26 cellular contexts compared by ENCODE assay signal in the genomic region with DNA sequence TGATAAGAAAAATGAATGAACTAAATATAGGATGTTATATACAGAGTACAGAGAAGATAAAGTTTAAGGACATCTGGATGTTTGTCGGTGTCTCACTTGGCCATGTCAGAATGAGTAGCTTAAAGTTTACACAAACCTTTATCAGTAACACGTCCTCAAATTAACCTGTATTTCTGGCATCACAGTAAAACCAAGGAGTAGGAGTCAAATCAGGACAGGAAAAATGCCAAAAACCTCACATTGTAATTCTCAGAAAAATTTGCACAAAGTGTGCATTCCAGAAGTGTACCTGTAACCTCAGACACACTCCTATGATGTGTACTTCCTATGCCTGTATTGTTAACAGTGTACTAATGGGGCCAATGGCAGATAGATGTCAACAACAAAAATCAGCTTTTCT.
DNase-seq lines count a peak whose midpoint lies in the region; ATAC-seq, FAIRE-seq and TF ChIP-seq lines count a peak whose summit lies in the region.
"Had no signal": no experiment of that assay in that cellular context is flagged by ENCODE, and none has a peak within 500 bp of the region (broad histone marks: within the 10 kb centered on the region; RNA-seq: fewer than 3 reads in every experiment).

No MANE protein-coding gene starts in this region.

- no TSS peak for BruUV-seq in mammary epithelial cell (replicated peaks; lab: Mats Ljungman, UMichigan)
- no TSS peak for BruUV-seq in MCF 10A (replicated peaks; lab: Mats Ljungman, UMichigan)

- in situ Hi-C loops in mammary epithelial cell (cut with MboI; ENCODE audit: low sequenced_read_pairs in 2 of 2) (no loop called here), brain microvascular endothelial cell (cut with HindIII; ENCODE audit: low pct_ligation_motif_present, low sequenced_read_pairs) (no loop called here)

- no peaks in the 10 kb centered on the region for H3K36me3 ChIP-seq in mammary epithelial cell (ENCODE audit: insufficient read depth, low read length)
- no peaks in the 10 kb centered on the region for H3K36me3 ChIP-seq in brain microvascular endothelial cell (replicated peaks)
- no peaks in the 10 kb centered on the region for H3K36me3 ChIP-seq in mesenchymal stem cell (ENCODE audit: control insufficient read depth in 1 of 2, insufficient read depth in 2 of 2, low read depth in 1 of 2, low read length in 2 of 2)
- H3K36me3 ChIP-seq in GM23338 (ENCODE audit: insufficient read depth): no peaks in the 10 kb centered on the region
- no peaks in the 10 kb centered on the region for H3K36me3 ChIP-seq in small intestine (ENCODE audit: control insufficient read depth in 2 of 2, insufficient read depth in 2 of 2, low read length in 2 of 2)
- H3K36me3 ChIP-seq: BE2C had no signal

- peak overlapping the region; percentile 54 for H2AFZ ChIP-seq in mammary epithelial cell (ENCODE audit: low read depth, low read length)
- H2AFZ ChIP-seq in mesenchymal stem cell (ENCODE audit: low read depth, low read length): no peak overlapping the region
- no peak overlapping the region for H2AFZ ChIP-seq in GM23338
- H2AFZ ChIP-seq: PC-9 had no signal

- H3K4me1 Mint-ChIP-seq in MCF 10A (ENCODE audit: insufficient read depth, unreplicated experiment): no peaks in the 10 kb centered on the region
- no peaks in the 10 kb centered on the region for H3K4me1 Mint-ChIP-seq in GM23338
- H3K4me1 Mint-ChIP-seq: CD14-positive monocyte; CD8-positive, alpha-beta memory T cell had no signal

- no peak overlapping the region for H3K4me3 ChIP-seq in mammary epithelial cell (replicated peaks in 1 of 3; ENCODE audit: insufficient read depth in 1 of 3, low read depth in 2 of 3, low read length in 3 of 3)
- H3K4me3 ChIP-seq in brain microvascular endothelial cell (ENCODE audit: low read depth, low read length): no peak overlapping the region
- no peak overlapping the region for H3K4me3 ChIP-seq in mesenchymal stem cell (ENCODE audit: insufficient read depth in 1 of 2, low read depth in 1 of 2, low read length in 2 of 2)
- H3K4me3 ChIP-seq in GM23338: no peak overlapping the region
- no peak overlapping the region for H3K4me3 ChIP-seq in small intestine (ENCODE audit: low read depth in 1 of 2, low read length in 2 of 2)
- H3K4me3 ChIP-seq: PC-9 had no signal

- H3K27me3 ChIP-seq in mammary epithelial cell (ENCODE audit: insufficient read depth, low read length): no peaks in the 10 kb centered on the region
- no peaks in the 10 kb centered on the region for H3K27me3 ChIP-seq in brain microvascular endothelial cell (replicated peaks)
- no peaks in the 10 kb centered on the region for H3K27me3 ChIP-seq in mesenchymal stem cell (ENCODE audit: control insufficient read depth in 1 of 2, insufficient read depth in 1 of 2, low read length in 2 of 2)
- H3K27me3 ChIP-seq in GM23338 (ENCODE audit: insufficient read depth): no peaks in the 10 kb centered on the region
- H3K27me3 ChIP-seq in small intestine (ENCODE audit: control insufficient read depth in 2 of 2, insufficient read depth in 2 of 2, low read length in 2 of 2): no peaks in the 10 kb centered on the region
- H3K27me3 ChIP-seq: BE2C had no signal

- H3K4me3 Mint-ChIP-seq in MCF 10A (ENCODE audit: unreplicated experiment) (no peak overlapping the region), GM23338 (no peak overlapping the region)
- H3K4me3 Mint-ChIP-seq: CD14-positive monocyte; CD8-positive, alpha-beta memory T cell had no signal

- H3K23ac ChIP-seq in mesenchymal stem cell (ENCODE audit: low read length in 2 of 2): no peak overlapping the region

- H3K79me2 ChIP-seq in mammary epithelial cell (ENCODE audit: insufficient read depth, low read length): no peaks in the 10 kb centered on the region
- no peaks in the 10 kb centered on the region for H3K79me2 ChIP-seq in GM23338 (replicated peaks; ENCODE audit: insufficient read depth)

- WGBS in mammary epithelial cell (ENCODE audit: low coverage, missing lambda C conversion rate): 28% methylated on average over 2 of the region's 2 CpGs
- 69% methylated on average over 2 of the region's 2 CpGs for WGBS in mesenchymal stem cell
- WGBS in small intestine, 3 donors: 44 to 58% (median 53%) methylated on average over 2 of the region's 2 CpGs

- ATAC-seq in GM23338: no peak
- ATAC-seq: HepG2 had no signal

- H3K4me2 ChIP-seq in mammary epithelial cell (ENCODE audit: insufficient read depth, low read depth, low read length) (peak overlapping the region; percentile 57), mesenchymal stem cell (ENCODE audit: low read length, poor library complexity, severe bottlenecking) (no peak overlapping the region), GM23338 (no peak overlapping the region)
- H3K4me2 ChIP-seq: PC-9 had no signal

- no peak overlapping the region for H2AK5ac ChIP-seq in mesenchymal stem cell (ENCODE audit: low read length, severe bottlenecking)

- POLR2A ChIA-PET in MCF 10A (lab: Yijun Ruan, JAX): interaction anchor here (0.9 kb wide), 1 partner anchor 56 kb away, joined by 3 read pairs; no protein-coding TSS in a partner anchor

- no peak overlapping the region for H2BK5ac ChIP-seq in mesenchymal stem cell (ENCODE audit: low read depth, low read length, poor library complexity, severe bottlenecking)

- CTCF ChIA-PET in mammary epithelial cell (lab: Charles Lee; ENCODE audit: low non-redundant PET) (no interaction called here), MCF 10A (lab: Yijun Ruan, JAX) (no interaction called here)

- H4K91ac ChIP-seq in mesenchymal stem cell (ENCODE audit: low read length): no peak overlapping the region

- intact Hi-C loops in mammary epithelial cell (cut with micrococcal nuclease): loop anchor here (2.0 to 10.0 kb wide), 3 partner anchors 53 to 511 kb away; a partner anchor contains a TSS
- intact Hi-C loops in MCF 10A (cut with micrococcal nuclease): no loop called here

- H4K20me1 ChIP-seq in mammary epithelial cell (ENCODE audit: insufficient read depth, low read length) (no peaks in the 10 kb centered on the region), GM23338 (replicated peaks; ENCODE audit: insufficient read depth) (no peaks in the 10 kb centered on the region)

- H3F3A ChIP-seq in GM23338 (replicated peaks; ENCODE audit: low read depth): no peaks in the 10 kb centered on the region

- TF ChIP-seq CTCF in mammary epithelial cell (conservative IDR thresholded peaks at IDR 0.05 in 1 of 2, IDR thresholded peaks at IDR 0.05 in 1 of 2; ENCODE audit: extremely low read depth in 1 of 2, insufficient read depth in 1 of 2, low read depth in 1 of 2, low read length in 2 of 2) (no peak), MCF 10A (IDR thresholded peaks at IDR 0.05; ENCODE audit: unreplicated experiment) (no peak), brain microvascular endothelial cell (IDR thresholded peaks at IDR 0.05; ENCODE audit: low read depth, low read length, missing control alignments) (no peak), GM23338 (conservative IDR thresholded peaks at IDR 0.05; ENCODE audit: low read depth in 2 of 2) (no peak)

- H3K27ac Mint-ChIP-seq in MCF 10A (ENCODE audit: low read depth, unreplicated experiment) (no peak overlapping the region), GM23338 (no peak overlapping the region)
- H3K27ac Mint-ChIP-seq: CD14-positive monocyte; CD8-positive, alpha-beta memory T cell had no signal

- dilution Hi-C loops in mammary epithelial cell (cut with HindIII; ENCODE audit: low sequenced_read_pairs): no loop called here

- H3K9me3 ChIP-seq in mammary epithelial cell (replicated peaks; ENCODE audit: insufficient read depth, low read length) (peaks cover 2% of the 10 kb centered on the region), mesenchymal stem cell (ENCODE audit: control insufficient read depth, low read length) (peaks cover 14% of the 10 kb centered on the region), small intestine (ENCODE audit: control insufficient read depth, low read depth) (no peaks in the 10 kb centered on the region)
- H3K9me3 ChIP-seq: BE2C had no signal

- no peak overlapping the region for H2BK12ac ChIP-seq in mesenchymal stem cell (ENCODE audit: low read length in 2 of 2)

- H2BK120ac ChIP-seq in mesenchymal stem cell (ENCODE audit: low read depth, low read length): no peak overlapping the region

- H4K8ac ChIP-seq in mesenchymal stem cell (ENCODE audit: low read length): no peak overlapping the region

- H2BK15ac ChIP-seq in mesenchymal stem cell (ENCODE audit: low read depth, poor library complexity, severe bottlenecking): no peak overlapping the region

- H3K9me2 ChIP-seq in GM23338 (ENCODE audit: insufficient read depth): 0 out of 2 replicates have a peak, but pooled peaks cover 2% of the 10 kb centered on the region

- no peaks in the 10 kb centered on the region for H3K27me3 Mint-ChIP-seq in MCF 10A (ENCODE audit: insufficient read depth, unreplicated experiment)
- no peaks in the 10 kb centered on the region for H3K27me3 Mint-ChIP-seq in GM23338 (ENCODE audit: insufficient read depth, low read depth, poor library complexity)
- H3K27me3 Mint-ChIP-seq: CD8-positive, alpha-beta memory T cell had no signal

- FAIRE-seq in small intestine (lab: Jason Lieb, UNC): no peak
- FAIRE-seq: GM12892, HepG2 had no signal

- no peaks in the 10 kb centered on the region for H3K79me1 ChIP-seq in mesenchymal stem cell (replicated peaks; ENCODE audit: low read length, poor library complexity, severe bottlenecking)

- no peak overlapping the region for H3K18ac ChIP-seq in mesenchymal stem cell (ENCODE audit: low read depth in 1 of 2, low read length in 2 of 2)

- DNase-seq in mammary epithelial cell: no peak
- DNase-seq in MCF 10A (ENCODE audit: unreplicated experiment): no peak
- no peak for DNase-seq in brain microvascular endothelial cell
- DNase-seq in mesenchymal stem cell: no peak
- no peak for DNase-seq in activated T-cell treated with anti-CD3 and anti-CD28 coated beads for 4 hours
- no peak for DNase-seq in GM23338 (ENCODE audit: low spot score)
- DNase-seq in small intestine: no peak
- DNase-seq: ACHN; BE2C; CD8-positive, alpha-beta memory T cell; DMS 273 treated with DMSO at 0.1 percent for 48 hours; DMS79 treated with DMSO at 0.1 percent for 48 hours; GF-D8; Kasumi-1; MV-4-11; NCI-H1105; NCI-H1436 treated with DMSO at 0.1 percent for 48 hours; NCI-H187 treated with DMSO at 0.1 percent for 48 hours; NCI-H2171 treated with DMSO at 0.1 percent for 48 hours; NK-92 treated with Interleukin-12 subunit alpha and Interleukin-12 subunit beta, amount 100 ng/mL, for 24 hours; PC-9; Right ventricle myocardium superior had no signal

- no peak overlapping the region for H3K4ac ChIP-seq in mesenchymal stem cell (ENCODE audit: low read depth in 1 of 2, low read length in 2 of 2)

- H3K9ac ChIP-seq in mammary epithelial cell (ENCODE audit: insufficient read depth, low read length) (peak overlapping the region; percentile 53), mesenchymal stem cell (ENCODE audit: low read length) (peak overlapping the region; percentile 65)

- H3K27ac ChIP-seq in mammary epithelial cell (ENCODE audit: insufficient read depth, low read depth, low read length) (peak overlapping the region; percentile 97), brain microvascular endothelial cell (peak overlapping the region; percentile 80), mesenchymal stem cell (ENCODE audit: low read length, poor library complexity, severe bottlenecking) (no peak overlapping the region), GM23338 (ENCODE audit: low read depth) (no peak overlapping the region), small intestine (ENCODE audit: low read depth in 1 of 2, low read length in 1 of 2) (no peak overlapping the region)
- H3K27ac ChIP-seq: 22Rv1, PC-9 had no signal

- H3K36me3 Mint-ChIP-seq in MCF 10A (ENCODE audit: insufficient read depth, unreplicated experiment): no peaks in the 10 kb centered on the region
- peaks cover 9% of the 10 kb centered on the region for H3K36me3 Mint-ChIP-seq in GM23338 (ENCODE audit: low read depth)
- H3K36me3 Mint-ChIP-seq: CD14-positive monocyte; CD8-positive, alpha-beta memory T cell had no signal

- H3K14ac ChIP-seq in mesenchymal stem cell (ENCODE audit: low read length in 2 of 2): no peak overlapping the region

- peaks cover 25% of the 10 kb centered on the region for H3K4me1 ChIP-seq in mammary epithelial cell (ENCODE audit: insufficient read depth, low read length)
- no peaks in the 10 kb centered on the region for H3K4me1 ChIP-seq in mesenchymal stem cell (ENCODE audit: control insufficient read depth, insufficient read depth, low read depth, low read length)
- H3K4me1 ChIP-seq in GM23338 (ENCODE audit: insufficient read depth): no peaks in the 10 kb centered on the region
- H3K4me1 ChIP-seq in small intestine (ENCODE audit: control insufficient read depth in 2 of 2, insufficient read depth in 1 of 2, low read depth in 1 of 2, low read length in 1 of 2): no peaks in the 10 kb centered on the region
- H3K4me1 ChIP-seq: BE2C had no signal

- H3K9me3 Mint-ChIP-seq in MCF 10A (ENCODE audit: unreplicated experiment) (no peaks in the 10 kb centered on the region), GM23338 (peaks cover 19% of the 10 kb centered on the region)

Comparison
In these comparisons a context has a peak if more than half of its experiments do, and no peak if none do; other contexts are left out.
1. H3K27ac ChIP-seq: peak in mammary epithelial cell (single experiment) and brain microvascular endothelial cell (single experiment); none in mesenchymal stem cell (single experiment), GM23338 (single experiment) and small intestine (0 of 2).